In the genomic region with DNA sequence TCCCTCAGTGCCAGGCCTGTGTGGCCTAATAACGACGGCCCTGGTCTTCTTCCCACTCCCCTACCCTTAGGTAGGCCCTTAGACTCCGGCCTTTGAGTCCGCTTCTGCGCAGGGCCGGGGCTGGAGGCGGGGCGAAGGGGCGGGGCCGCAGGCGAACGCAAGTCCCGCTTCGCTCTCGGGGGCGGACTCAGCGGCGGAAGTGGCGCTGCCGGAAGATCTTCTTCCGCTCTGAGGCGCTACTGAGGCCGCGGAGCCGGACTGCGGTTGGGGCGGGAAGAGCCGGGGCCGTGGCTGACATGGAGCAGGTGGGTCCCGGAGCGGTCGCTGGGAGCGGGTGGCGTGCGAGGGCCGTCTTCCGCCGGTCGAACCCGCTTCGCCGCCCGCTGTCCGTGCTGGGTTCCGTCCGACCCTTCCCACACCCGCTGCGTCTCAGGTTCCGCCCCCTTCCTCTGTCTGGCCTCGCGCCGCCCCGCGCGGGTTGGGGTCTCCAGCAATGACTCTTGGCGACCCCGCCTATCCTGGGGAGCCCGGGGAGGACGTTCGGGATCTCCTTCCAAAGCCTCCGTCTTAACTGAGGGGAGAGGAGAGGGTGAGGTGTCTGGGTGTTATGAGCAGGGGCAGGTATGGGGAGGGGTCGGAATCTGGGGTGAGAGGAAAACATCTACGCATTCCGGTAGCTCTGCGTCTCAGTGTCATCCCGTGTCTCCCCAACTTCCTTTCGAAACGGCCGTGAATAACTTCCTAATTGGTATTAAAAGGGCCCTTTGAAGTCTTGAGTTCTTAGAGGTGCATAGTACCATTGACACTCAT, we compare ENCODE assay signal across 8 cellular contexts. TPM values are rescaled to one million over a fixed set of nuclear protein-coding genes. Genes with fewer than 3 reads are reported as not detected.
DNase-seq lines count a peak whose midpoint lies in the region; ATAC-seq and TF ChIP-seq lines count a peak whose summit lies in the region.

A gene (plus strand): TSS at position 218 of the 810 bp plus-strand sequence. CDS start 16,388 bp downstream, outside the sequence.

- no peaks in the 10 kb centered on the region for H3K9me3 Mint-ChIP-seq in activated B cell treated with CpG ODN at 0.5 μM for 24 hours

- DNase-seq in 8988T: peak; percentile 77
- DNase-seq in NCI-H2171 treated with DMSO at 0.1 percent for 48 hours (lab: John Stamatoyannopoulos, UW): peak; percentile 78
- peak; percentile 90 for DNase-seq in activated B cell treated with CpG ODN at 0.5 μM for 24 hours
- peak; percentile 85 to 92 for DNase-seq in cardiac fibroblast (ENCODE audit: low read depth in 2 of 2)
- DNase-seq in inferior parietal cortex (ENCODE audit: extremely low spot score): peak; percentile 83
- peak; percentile 63 for DNase-seq in smooth muscle cell of the brain vasculature (ENCODE audit: low read depth, low spot score)

- peak within 1 kb of the TSS; percentile 86 for H3K27ac Mint-ChIP-seq in activated B cell treated with CpG ODN at 0.5 μM for 24 hours

- peaks cover 63% of the 10 kb centered on the region for H3K4me1 Mint-ChIP-seq in activated B cell treated with CpG ODN at 0.5 μM for 24 hours

- peak within 1 kb of the TSS; percentile 90 for H3K4me3 Mint-ChIP-seq in activated B cell treated with CpG ODN at 0.5 μM for 24 hours

- TF ChIP-seq CTCF in activated B cell treated with CpG ODN at 0.5 μM for 24 hours (IDR thresholded peaks at IDR 0.05) (no peak), cardiac fibroblast (IDR thresholded peaks at IDR 0.05; ENCODE audit: low read depth, low read length) (peak; percentile 16)

- POLR2A ChIA-PET in activated B cell treated with CpG ODN at 0.5 μM for 24 hours (lab: Charles Lee): interaction anchor here (0.6 to 2.0 kb wide), 2 partner anchors 33 to 51 kb away, joined by 3 to 6 read pairs; a partner anchor contains a TSS

- intact Hi-C loops in activated B cell treated with CpG ODN at 0.5 μM for 24 hours (cut with micrococcal nuclease): loop anchor here (1.0 to 5.0 kb wide), 8 partner anchors 14 to 345 kb away; a partner anchor contains a TSS

- CTCF ChIA-PET in activated B cell treated with CpG ODN at 0.5 μM for 24 hours (lab: Charles Lee): interaction anchor here (0.6 to 1.9 kb wide), 4 partner anchors 14 to 89 kb away, joined by 3 to 8 read pairs (median 5); a partner anchor contains a TSS

- no peaks in the 10 kb centered on the region for H3K27me3 Mint-ChIP-seq in activated B cell treated with CpG ODN at 0.5 μM for 24 hours

- H3K36me3 Mint-ChIP-seq in activated B cell treated with CpG ODN at 0.5 μM for 24 hours (ENCODE audit: low read depth): peaks cover 4% of the 10 kb centered on the region

- H3K4me3 ChIP-seq in cardiac fibroblast (replicated peaks in 1 of 2; ENCODE audit: low read depth in 2 of 2, low read length in 2 of 2): peak within 1 kb of the TSS; percentile 96 to 99

- ATAC-seq in GM18517 (IDR thresholded peaks at IDR 0.05; ENCODE audit: unreplicated experiment) (peak; percentile 72), HG03095 (IDR thresholded peaks at IDR 0.05; ENCODE audit: unreplicated experiment) (peak; percentile 76), activated B cell treated with CpG ODN at 0.5 μM for 24 hours (ENCODE audit: low read depth) (peak; percentile 92)

RNA-seq across cellular contexts. Expression of the gene that starts here (rescaled TPM):
- 51.8 and 58.2 TPM in 2 replicates for total RNA-seq in activated B cell treated with CpG ODN at 0.5 μM for 24 hours

Comparison
In these comparisons a context has a peak if more than half of its experiments do, and no peak if none do; other contexts are left out.
1. Peak in every context shown above with its lines: DNase-seq, ATAC-seq and H3K4me3 ChIP-seq.